18 cellular contexts compared by ENCODE assay signal in the genomic region with DNA sequence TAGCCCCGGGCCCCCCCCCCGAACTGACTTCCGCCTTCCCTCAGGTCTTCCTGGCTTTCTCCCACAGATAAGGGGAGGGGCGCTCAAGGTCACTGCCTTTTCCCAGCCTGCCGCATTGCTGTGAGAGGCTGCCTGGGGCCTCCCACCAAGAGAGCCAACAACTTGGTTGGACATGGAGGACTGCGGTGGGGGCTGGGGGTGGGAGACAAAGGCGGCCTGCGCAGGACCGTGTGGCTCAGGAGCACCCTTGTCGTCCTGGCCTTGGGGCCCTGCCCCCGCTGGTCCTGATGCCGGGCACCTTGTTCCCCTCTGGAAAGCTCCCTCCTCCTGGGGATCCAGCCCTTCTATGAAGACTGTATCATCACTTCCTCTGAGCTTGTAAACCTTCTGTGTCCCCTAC.
DNase-seq lines count a peak whose midpoint lies in the region; ATAC-seq, FAIRE-seq and TF ChIP-seq lines count a peak whose summit lies in the region.
"Had no signal": no experiment of that assay in that cellular context is flagged by ENCODE, and none has a peak within 500 bp of the region (broad histone marks: within the 10 kb centered on the region; RNA-seq: fewer than 3 reads in every experiment).

No MANE protein-coding gene starts in this region.

- no peaks in the 10 kb centered on the region for H3K4me1 ChIP-seq in GM23338 (ENCODE audit: insufficient read depth)
- peaks cover 38% of the 10 kb centered on the region for H3K4me1 ChIP-seq in SJSA1 (replicated peaks)
- peaks cover 0 to 11% of the 10 kb centered on the region in 2 donors for H3K4me1 ChIP-seq in neuronal stem cell (ENCODE audit: control insufficient read depth in 2 of 2, insufficient read depth in 1 of 2, low read depth in 1 of 2, low read length in 2 of 2)
- H3K4me1 ChIP-seq: BLaER1 treated with 17β-estradiol and CSF1 and Interleukin-3, amounts not matched to agents 10 nM and 100 nM had no signal

- FAIRE-seq in H54 (lab: Jason Lieb, UNC): no peak
- FAIRE-seq: G401.6, GM12891 had no signal

- no peak overlapping the region for H3K4me3 Mint-ChIP-seq in GM23338
- H3K4me3 Mint-ChIP-seq in endothelial cell (ENCODE audit: unreplicated experiment): no peak overlapping the region
- H3K4me3 Mint-ChIP-seq: B cell; CD8-positive, alpha-beta T cell had no signal

- H3K23ac ChIP-seq in neuronal stem cell (ENCODE audit: low read depth, low read length, poor library complexity): no peak overlapping the region

- no peak overlapping the region for H3K4me2 ChIP-seq in GM23338
- H3K4me2 ChIP-seq in neuronal stem cell (ENCODE audit: insufficient read depth, low read length, poor library complexity, severe bottlenecking): no peak overlapping the region
- H3K4me2 ChIP-seq: BLaER1 treated with 17β-estradiol and CSF1 and Interleukin-3, amounts not matched to agents 10 nM and 100 nM had no signal

- no peak overlapping the region for H2BK5ac ChIP-seq in neuronal stem cell (ENCODE audit: low read length)

- no peak overlapping the region for H2AK5ac ChIP-seq in neuronal stem cell (ENCODE audit: low read depth, low read length)

- no peak overlapping the region for H2BK12ac ChIP-seq in neuronal stem cell (ENCODE audit: low read length)

- H3K27me3 ChIP-seq in GM23338 (ENCODE audit: insufficient read depth): no peaks in the 10 kb centered on the region
- no peaks in the 10 kb centered on the region for H3K27me3 ChIP-seq in SJSA1 (replicated peaks)
- no peaks in the 10 kb centered on the region for H3K27me3 ChIP-seq in neuronal stem cell (ENCODE audit: control insufficient read depth in 3 of 3, insufficient read depth in 3 of 3, low read depth in 1 of 3, low read length in 3 of 3)
- H3K27me3 ChIP-seq: BLaER1 treated with 17β-estradiol and CSF1 and Interleukin-3, amounts not matched to agents 10 nM and 100 nM had no signal

- H3K27ac ChIP-seq in GM23338 (ENCODE audit: low read depth) (no peak overlapping the region), SJSA1 (0 out of 2 replicates have a peak overlapping the region, but pooled peaks have one; percentile 1), neuronal stem cell (replicated peaks; ENCODE audit: low read length) (no peak overlapping the region)
- H3K27ac ChIP-seq: BLaER1 treated with 17β-estradiol and CSF1 and Interleukin-3, amounts not matched to agents 10 nM and 100 nM; GM23248; HL-60 had no signal

- peak overlapping the region; percentile 5 for H3K14ac ChIP-seq in neuronal stem cell (ENCODE audit: low read length)

- no peaks in the 10 kb centered on the region for H3F3A ChIP-seq in GM23338 (replicated peaks; ENCODE audit: low read depth)

- H2BK15ac ChIP-seq in neuronal stem cell (ENCODE audit: low read length): no peak overlapping the region

- no peak overlapping the region for H3K4ac ChIP-seq in neuronal stem cell (ENCODE audit: low read length)

- H2AFZ ChIP-seq in GM23338: 0 out of 2 replicates have a peak overlapping the region, but pooled peaks have one; percentile 43
- H2AFZ ChIP-seq in neuronal stem cell (ENCODE audit: low read length): no peak overlapping the region
- H2AFZ ChIP-seq: GM23248 had no signal

- DNase-seq in GM23338 (ENCODE audit: low spot score) (no peak), SJSA1 (ENCODE audit: low read depth in 1 of 2, low spot score in 2 of 2) (no peak), endothelial cell (ENCODE audit: low spot score) (no peak), neuronal stem cell (ENCODE audit: low spot score) (no peak), H54 (ENCODE audit: insufficient read length, low spot score) (no peak), NCI-H2081 treated with DMSO at 0.1 percent for 48 hours (lab: John Stamatoyannopoulos, UW) (no peak)
- DNase-seq: 8988T; CD8-positive, alpha-beta T cell; DMS 273 treated with DMSO at 0.1 percent for 48 hours; GM23248; KBM-7 had no signal

- no peak for TF ChIP-seq POLR2A in H54 (IDR thresholded peaks at IDR 0.05; ENCODE audit: low read depth, low read length)

- no peak overlapping the region for H3K27ac Mint-ChIP-seq in GM23338
- peak overlapping the region; percentile 61 for H3K27ac Mint-ChIP-seq in endothelial cell (ENCODE audit: unreplicated experiment)
- H3K27ac Mint-ChIP-seq: B cell; CD8-positive, alpha-beta T cell had no signal

- no peak overlapping the region for H3K9ac ChIP-seq in neuronal stem cell (ENCODE audit: low read depth, low read length, poor library complexity)
- H3K9ac ChIP-seq: BLaER1 treated with 17β-estradiol and CSF1 and Interleukin-3, amounts not matched to agents 10 nM and 100 nM; GM23248 had no signal

- TF ChIP-seq CTCF in GM23338 (conservative IDR thresholded peaks at IDR 0.05; ENCODE audit: low read depth in 2 of 2): no peak
- no peak for TF ChIP-seq CTCF in endothelial cell (IDR thresholded peaks at IDR 0.05; ENCODE audit: unreplicated experiment)

- no peak overlapping the region for H3K4me3 ChIP-seq in GM23338
- H3K4me3 ChIP-seq in SJSA1: no peak overlapping the region
- H3K4me3 ChIP-seq in neuronal stem cell (ENCODE audit: low read length in 2 of 2): no peak overlapping the region
- H3K4me3 ChIP-seq: BLaER1 treated with 17β-estradiol and CSF1 and Interleukin-3, amounts not matched to agents 10 nM and 100 nM; GM23248; HAP-1 had no signal

- H4K91ac ChIP-seq in neuronal stem cell (ENCODE audit: low read depth, low read length, poor library complexity): no peak overlapping the region

- H3K18ac ChIP-seq in neuronal stem cell (ENCODE audit: low read length): no peak overlapping the region

- H4K8ac ChIP-seq in neuronal stem cell (ENCODE audit: low read depth, low read length): no peak overlapping the region

- no peaks in the 10 kb centered on the region for H3K9me3 ChIP-seq in SJSA1 (replicated peaks)
- H3K9me3 ChIP-seq in neuronal stem cell (replicated peaks in 1 of 2; ENCODE audit: control insufficient read depth in 2 of 2, insufficient read depth in 1 of 2, low read depth in 1 of 2, low read length in 2 of 2): no peaks in the 10 kb centered on the region
- H3K9me3 ChIP-seq: BLaER1 treated with 17β-estradiol and CSF1 and Interleukin-3, amounts not matched to agents 10 nM and 100 nM; HAP-1 had no signal

- H4K20me1 ChIP-seq in GM23338 (replicated peaks; ENCODE audit: insufficient read depth): no peaks in the 10 kb centered on the region
- H4K20me1 ChIP-seq: BLaER1 treated with 17β-estradiol and CSF1 and Interleukin-3, amounts not matched to agents 10 nM and 100 nM had no signal

- H3K36me3 ChIP-seq in GM23338 (ENCODE audit: insufficient read depth) (no peaks in the 10 kb centered on the region), SJSA1 (no peaks in the 10 kb centered on the region), neuronal stem cell (replicated peaks in 1 of 2; ENCODE audit: control insufficient read depth in 2 of 2, insufficient read depth in 2 of 2, low read length in 2 of 2) (no peaks in the 10 kb centered on the region)
- H3K36me3 ChIP-seq: BLaER1 treated with 17β-estradiol and CSF1 and Interleukin-3, amounts not matched to agents 10 nM and 100 nM; HAP-1 had no signal

- ATAC-seq in GM23338 (no peak), HG02970 (IDR thresholded peaks at IDR 0.05; ENCODE audit: low FRiP score, unreplicated experiment) (no peak)
- ATAC-seq: CD8-positive, alpha-beta T cell had no signal

- no peaks in the 10 kb centered on the region for H3K36me3 Mint-ChIP-seq in GM23338 (ENCODE audit: low read depth)
- peaks cover 6% of the 10 kb centered on the region for H3K36me3 Mint-ChIP-seq in endothelial cell (ENCODE audit: low read depth, unreplicated experiment)
- H3K36me3 Mint-ChIP-seq: CD8-positive, alpha-beta T cell had no signal

- no peaks in the 10 kb centered on the region for H3K79me1 ChIP-seq in neuronal stem cell (ENCODE audit: low read depth, low read length)

- whole genome bisulfite sequencing in neuronal stem cell (ENCODE audit: extremely low coverage in 2 of 2, insufficient read length in 2 of 2, insufficient replicate concordance in 1 of 2), 2 donors: no CpG with 5 or more reads among the region's 12 CpGs

- H3K9me2 ChIP-seq in GM23338 (ENCODE audit: insufficient read depth): no peaks in the 10 kb centered on the region

- H3K4me1 Mint-ChIP-seq in GM23338 (peaks cover 21% of the 10 kb centered on the region), endothelial cell (ENCODE audit: unreplicated experiment) (peaks cover 39% of the 10 kb centered on the region)
- H3K4me1 Mint-ChIP-seq: B cell had no signal

- no peak overlapping the region for H2BK120ac ChIP-seq in neuronal stem cell (ENCODE audit: low read depth, low read length)

- H3K9me3 Mint-ChIP-seq in GM23338: no peaks in the 10 kb centered on the region
- no peaks in the 10 kb centered on the region for H3K9me3 Mint-ChIP-seq in endothelial cell (ENCODE audit: unreplicated experiment)
- H3K9me3 Mint-ChIP-seq: CD8-positive, alpha-beta T cell had no signal

- H3K27me3 Mint-ChIP-seq in GM23338 (ENCODE audit: insufficient read depth, low read depth, poor library complexity): peaks cover 7% of the 10 kb centered on the region
- H3K27me3 Mint-ChIP-seq in endothelial cell (ENCODE audit: unreplicated experiment): peaks cover 10% of the 10 kb centered on the region

- no peaks in the 10 kb centered on the region for H3K79me2 ChIP-seq in GM23338 (replicated peaks; ENCODE audit: insufficient read depth)

TF ChIP-seq in GM23338, 12 proteins besides CTCF, POLR2A, EP300 and RAD21 (continues in another document):
- TF ChIP-seq POLR2AphosphoS5 (IDR thresholded peaks at IDR 0.05; ENCODE audit: low read depth) (no peak), ZNF114 (CRISPR knock-in tag; IDR thresholded peaks at IDR 0.05) (no peak), ZNF331 (CRISPR knock-in tag; IDR thresholded peaks at IDR 0.05; ENCODE audit: low read depth) (no peak), EZH2 (IDR thresholded peaks at IDR 0.05; ENCODE audit: low read depth, unreplicated experiment) (no peak)
- TF ChIP-seq, protein P1, sequence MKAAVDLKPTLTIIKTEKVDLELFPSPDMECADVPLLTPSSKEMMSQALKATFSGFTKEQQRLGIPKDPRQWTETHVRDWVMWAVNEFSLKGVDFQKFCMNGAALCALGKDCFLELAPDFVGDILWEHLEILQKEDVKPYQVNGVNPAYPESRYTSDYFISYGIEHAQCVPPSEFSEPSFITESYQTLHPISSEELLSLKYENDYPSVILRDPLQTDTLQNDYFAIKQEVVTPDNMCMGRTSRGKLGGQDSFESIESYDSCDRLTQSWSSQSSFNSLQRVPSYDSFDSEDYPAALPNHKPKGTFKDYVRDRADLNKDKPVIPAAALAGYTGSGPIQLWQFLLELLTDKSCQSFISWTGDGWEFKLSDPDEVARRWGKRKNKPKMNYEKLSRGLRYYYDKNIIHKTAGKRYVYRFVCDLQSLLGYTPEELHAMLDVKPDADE (IDR thresholded peaks at IDR 0.05): no peak
